ENCODE assay signal across 9 cellular contexts in the genomic region with DNA sequence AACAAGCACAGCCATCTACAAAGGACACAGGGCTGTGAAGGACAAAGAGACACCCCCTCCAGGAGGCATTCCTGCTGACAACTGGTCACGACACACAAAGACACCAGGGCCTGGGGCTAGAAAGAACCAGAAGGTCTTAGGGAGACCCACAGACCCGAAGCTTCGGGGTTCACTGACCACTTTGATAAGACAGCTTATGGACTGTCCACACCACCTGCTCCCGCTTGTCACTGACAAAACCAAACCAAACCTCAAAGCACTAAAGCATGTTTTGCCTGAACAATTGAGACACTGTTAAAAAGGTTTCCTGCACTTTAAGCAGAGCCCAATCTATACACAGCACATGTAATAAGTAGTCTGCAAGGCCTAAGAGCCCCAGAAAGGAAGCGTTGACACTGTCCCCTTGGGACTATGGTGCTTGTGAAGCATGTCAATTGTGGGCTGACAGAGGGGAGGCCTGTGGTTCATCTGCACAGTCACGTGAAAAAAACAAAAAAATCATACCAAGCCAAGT.
A peak's percentile ranks its signal among the peaks of the same experiment; 100 is the strongest.
DNase-seq lines count a peak whose midpoint lies in the region; ATAC-seq and TF ChIP-seq lines count a peak whose summit lies in the region.
"Had no signal": no experiment of that assay in that cellular context is flagged by ENCODE, and none has a peak within 500 bp of the region (broad histone marks: within the 10 kb centered on the region; RNA-seq: fewer than 3 reads in every experiment).

No MANE protein-coding gene starts in this region.

- intact Hi-C loops in body of pancreas (cut with DNase I) = no loop called here

- H3K9me3 Mint-ChIP-seq in activated naive CD4-positive, alpha-beta T cell treated with anti-CD3 and anti-CD28 coated beads, Interleukin-2, amount 50 U/mL, for 72 hours = no peaks in the 10 kb centered on the region

- peak; percentile 90 for ATAC-seq in GM18517 (IDR thresholded peaks at IDR 0.05; ENCODE audit: unreplicated experiment)
- ATAC-seq in GM21526 (IDR thresholded peaks at IDR 0.05; ENCODE audit: low FRiP score, unreplicated experiment) = peak; percentile 76
- ATAC-seq in HG03442 (IDR thresholded peaks at IDR 0.05; ENCODE audit: unreplicated experiment) = peak; percentile 97
- ATAC-seq in body of pancreas = no peak
- no peak for ATAC-seq in SK-N-SH treated with all-trans-retinoic acid at 6 μM for 48 hours
- ATAC-seq in activated naive CD4-positive, alpha-beta T cell treated with anti-CD3 and anti-CD28 coated beads, Interleukin-2, amount 50 U/mL, for 72 hours = no peak

- no peak overlapping the region for H3K4me3 ChIP-seq in body of pancreas

- no peaks in the 10 kb centered on the region for H3K9me3 ChIP-seq in body of pancreas

- no peak for TF ChIP-seq POLR2A in body of pancreas (IDR thresholded peaks at IDR 0.05)

- H3K36me3 ChIP-seq in body of pancreas (replicated peaks in 1 of 2; ENCODE audit: insufficient read depth in 1 of 2, low read depth in 2 of 2) = peaks cover 0 to 2% of the 10 kb centered on the region in 2 donors

- H3K27ac ChIP-seq in body of pancreas = no peak overlapping the region

- H3K36me3 Mint-ChIP-seq in activated naive CD4-positive, alpha-beta T cell treated with anti-CD3 and anti-CD28 coated beads, Interleukin-2, amount 50 U/mL, for 72 hours = no peaks in the 10 kb centered on the region

- WGBS in body of pancreas, 2 donors = 91 to 93% methylated on average over 6 of the region's 6 CpGs

- no peak for TF ChIP-seq CTCF in body of pancreas (IDR thresholded peaks at IDR 0.05)

- H3K27ac Mint-ChIP-seq in activated naive CD4-positive, alpha-beta T cell treated with anti-CD3 and anti-CD28 coated beads, Interleukin-2, amount 50 U/mL, for 72 hours = no peak overlapping the region

- DNase-seq in germinal center (ENCODE audit: low spot score) (peak; percentile 84), epidermal melanocyte (ENCODE audit: insufficient read length, low spot score) (no peak), body of pancreas (no peak)
- no peak for DNase-seq in activated naive CD4-positive, alpha-beta T cell treated with anti-CD3 and anti-CD28 coated beads, Interleukin-2, amount 50 U/mL, for 72 hours (ENCODE audit: low spot score in 2 of 2)
- DNase-seq: MM.1S had no signal

- H3K27me3 ChIP-seq in body of pancreas = no peaks in the 10 kb centered on the region

- H3K4me1 ChIP-seq in body of pancreas = no peaks in the 10 kb centered on the region

TF ChIP-seq in SK-N-SH treated with all-trans-retinoic acid at 6 μM for 48 hours, 23 proteins besides CTCF, POLR2A, EP300 and RAD21:
- TF ChIP-seq, protein P1, sequence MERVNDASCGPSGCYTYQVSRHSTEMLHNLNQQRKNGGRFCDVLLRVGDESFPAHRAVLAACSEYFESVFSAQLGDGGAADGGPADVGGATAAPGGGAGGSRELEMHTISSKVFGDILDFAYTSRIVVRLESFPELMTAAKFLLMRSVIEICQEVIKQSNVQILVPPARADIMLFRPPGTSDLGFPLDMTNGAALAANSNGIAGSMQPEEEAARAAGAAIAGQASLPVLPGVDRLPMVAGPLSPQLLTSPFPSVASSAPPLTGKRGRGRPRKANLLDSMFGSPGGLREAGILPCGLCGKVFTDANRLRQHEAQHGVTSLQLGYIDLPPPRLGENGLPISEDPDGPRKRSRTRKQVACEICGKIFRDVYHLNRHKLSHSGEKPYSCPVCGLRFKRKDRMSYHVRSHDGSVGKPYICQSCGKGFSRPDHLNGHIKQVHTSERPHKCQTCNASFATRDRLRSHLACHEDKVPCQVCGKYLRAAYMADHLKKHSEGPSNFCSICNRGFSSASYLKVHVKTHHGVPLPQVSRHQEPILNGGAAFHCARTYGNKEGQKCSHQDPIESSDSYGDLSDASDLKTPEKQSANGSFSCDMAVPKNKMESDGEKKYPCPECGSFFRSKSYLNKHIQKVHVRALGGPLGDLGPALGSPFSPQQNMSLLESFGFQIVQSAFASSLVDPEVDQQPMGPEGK (CRISPR knock-in tag; IDR thresholded peaks at IDR 0.05; ENCODE audit: borderline replicate concordance) = no peak
- TF ChIP-seq TOX (CRISPR knock-in tag; IDR thresholded peaks at IDR 0.05; ENCODE audit: borderline replicate concordance) (no peak), ESRRG (CRISPR knock-in tag; IDR thresholded peaks at IDR 0.05) (no peak), ZNF70 (CRISPR knock-in tag; IDR thresholded peaks at IDR 0.05) (no peak), ZFP3 (CRISPR knock-in tag; IDR thresholded peaks at IDR 0.05) (no peak), ARNTL (CRISPR knock-in tag; IDR thresholded peaks at IDR 0.05; ENCODE audit: borderline replicate concordance, low read depth) (no peak), CSDC2 (CRISPR knock-in tag; IDR thresholded peaks at IDR 0.05) (no peak), RARB (CRISPR knock-in tag; IDR thresholded peaks at IDR 0.05) (no peak), ZFP30 (CRISPR knock-in tag; IDR thresholded peaks at IDR 0.05) (no peak), OSR1 (CRISPR knock-in tag; IDR thresholded peaks at IDR 0.05) (no peak), ZNF8 (CRISPR knock-in tag; IDR thresholded peaks at IDR 0.05) (no peak), ZC3H10 (CRISPR knock-in tag; IDR thresholded peaks at IDR 0.05) (no peak), GLIS3 (CRISPR knock-in tag; IDR thresholded peaks at IDR 0.05) (no peak), ISL1 (CRISPR knock-in tag; IDR thresholded peaks at IDR 0.05) (no peak)
- TF ChIP-seq, protein P2, sequence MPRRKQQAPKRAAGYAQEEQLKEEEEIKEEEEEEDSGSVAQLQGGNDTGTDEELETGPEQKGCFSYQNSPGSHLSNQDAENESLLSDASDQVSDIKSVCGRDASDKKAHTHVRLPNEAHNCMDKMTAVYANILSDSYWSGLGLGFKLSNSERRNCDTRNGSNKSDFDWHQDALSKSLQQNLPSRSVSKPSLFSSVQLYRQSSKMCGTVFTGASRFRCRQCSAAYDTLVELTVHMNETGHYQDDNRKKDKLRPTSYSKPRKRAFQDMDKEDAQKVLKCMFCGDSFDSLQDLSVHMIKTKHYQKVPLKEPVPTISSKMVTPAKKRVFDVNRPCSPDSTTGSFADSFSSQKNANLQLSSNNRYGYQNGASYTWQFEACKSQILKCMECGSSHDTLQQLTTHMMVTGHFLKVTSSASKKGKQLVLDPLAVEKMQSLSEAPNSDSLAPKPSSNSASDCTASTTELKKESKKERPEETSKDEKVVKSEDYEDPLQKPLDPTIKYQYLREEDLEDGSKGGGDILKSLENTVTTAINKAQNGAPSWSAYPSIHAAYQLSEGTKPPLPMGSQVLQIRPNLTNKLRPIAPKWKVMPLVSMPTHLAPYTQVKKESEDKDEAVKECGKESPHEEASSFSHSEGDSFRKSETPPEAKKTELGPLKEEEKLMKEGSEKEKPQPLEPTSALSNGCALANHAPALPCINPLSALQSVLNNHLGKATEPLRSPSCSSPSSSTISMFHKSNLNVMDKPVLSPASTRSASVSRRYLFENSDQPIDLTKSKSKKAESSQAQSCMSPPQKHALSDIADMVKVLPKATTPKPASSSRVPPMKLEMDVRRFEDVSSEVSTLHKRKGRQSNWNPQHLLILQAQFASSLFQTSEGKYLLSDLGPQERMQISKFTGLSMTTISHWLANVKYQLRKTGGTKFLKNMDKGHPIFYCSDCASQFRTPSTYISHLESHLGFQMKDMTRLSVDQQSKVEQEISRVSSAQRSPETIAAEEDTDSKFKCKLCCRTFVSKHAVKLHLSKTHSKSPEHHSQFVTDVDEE (CRISPR knock-in tag; IDR thresholded peaks at IDR 0.05) = no peak
- TF ChIP-seq, protein P3, sequence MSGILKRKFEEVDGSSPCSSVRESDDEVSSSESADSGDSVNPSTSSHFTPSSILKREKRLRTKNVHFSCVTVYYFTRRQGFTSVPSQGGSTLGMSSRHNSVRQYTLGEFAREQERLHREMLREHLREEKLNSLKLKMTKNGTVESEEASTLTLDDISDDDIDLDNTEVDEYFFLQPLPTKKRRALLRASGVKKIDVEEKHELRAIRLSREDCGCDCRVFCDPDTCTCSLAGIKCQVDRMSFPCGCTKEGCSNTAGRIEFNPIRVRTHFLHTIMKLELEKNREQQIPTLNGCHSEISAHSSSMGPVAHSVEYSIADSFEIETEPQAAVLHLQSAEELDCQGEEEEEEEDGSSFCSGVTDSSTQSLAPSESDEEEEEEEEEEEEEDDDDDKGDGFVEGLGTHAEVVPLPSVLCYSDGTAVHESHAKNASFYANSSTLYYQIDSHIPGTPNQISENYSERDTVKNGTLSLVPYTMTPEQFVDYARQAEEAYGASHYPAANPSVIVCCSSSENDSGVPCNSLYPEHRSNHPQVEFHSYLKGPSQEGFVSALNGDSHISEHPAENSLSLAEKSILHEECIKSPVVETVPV (CRISPR knock-in tag; IDR thresholded peaks at IDR 0.05) = no peak
- TF ChIP-seq, protein P4, sequence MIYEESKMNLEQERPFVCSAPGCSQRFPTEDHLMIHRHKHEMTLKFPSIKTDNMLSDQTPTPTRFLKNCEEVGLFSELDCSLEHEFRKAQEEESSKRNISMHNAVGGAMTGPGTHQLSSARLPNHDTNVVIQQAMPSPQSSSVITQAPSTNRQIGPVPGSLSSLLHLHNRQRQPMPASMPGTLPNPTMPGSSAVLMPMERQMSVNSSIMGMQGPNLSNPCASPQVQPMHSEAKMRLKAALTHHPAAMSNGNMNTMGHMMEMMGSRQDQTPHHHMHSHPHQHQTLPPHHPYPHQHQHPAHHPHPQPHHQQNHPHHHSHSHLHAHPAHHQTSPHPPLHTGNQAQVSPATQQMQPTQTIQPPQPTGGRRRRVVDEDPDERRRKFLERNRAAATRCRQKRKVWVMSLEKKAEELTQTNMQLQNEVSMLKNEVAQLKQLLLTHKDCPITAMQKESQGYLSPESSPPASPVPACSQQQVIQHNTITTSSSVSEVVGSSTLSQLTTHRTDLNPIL (CRISPR knock-in tag; IDR thresholded peaks at IDR 0.05; ENCODE audit: low read depth) = no peak

Comparison
In these comparisons a context has a peak if more than half of its experiments do, and no peak if none do; other contexts are left out.
1. ATAC-seq: peak in GM18517 (single experiment), GM21526 (single experiment) and HG03442 (single experiment); none in body of pancreas (single experiment), SK-N-SH treated with all-trans-retinoic acid at 6 μM for 48 hours (single experiment) and activated naive CD4-positive, alpha-beta T cell treated with anti-CD3 and anti-CD28 coated beads, Interleukin-2, amount 50 U/mL, for 72 hours (0 of 2).